In genomic region chr12:132610051-132610759, GRCh38 we compare ENCODE assay signal across 9 cellular contexts. TPM values are rescaled to one million over a fixed set of nuclear protein-coding genes. Genes with fewer than 3 reads are reported as not detected.
DNase-seq lines count a peak whose midpoint lies in the region; ATAC-seq and TF ChIP-seq lines count a peak whose summit lies in the region.
"Had no signal": no experiment of that assay in that cellular context is flagged by ENCODE, and none has a peak within 500 bp of the region (broad histone marks: within the 10 kb centered on the region; RNA-seq: fewer than 3 reads in every experiment).

LRCOL1 (minus strand) TSS chr12:132610582; CDS start chr12:132606251, 4,331 bp downstream.

- H3K9me3 Mint-ChIP-seq in WTC11 = peaks cover 12% of the 10 kb centered on the region
- H3K9me3 Mint-ChIP-seq in immature natural killer cell = no peaks in the 10 kb centered on the region

- intact Hi-C loops in stomach (cut with DNase I; ENCODE audit: low total_unique reads) = loop anchor here (5.0 kb wide), 1 partner anchor 193 kb away; no protein-coding TSS in a partner anchor

- peak within 1 kb of the TSS in 3 of 4 donors; percentile 5 to 14 (median 9) for H3K4me3 ChIP-seq in stomach

- H3K27ac ChIP-seq in stomach = no peak within 1 kb of the TSS
- H3K27ac ChIP-seq: transverse colon had no signal

- H3K4me1 ChIP-seq in stomach = peaks cover 0 to 16% (median 5%) of the 10 kb centered on the region in 4 donors

- DNase-seq in NOMO-1 treated with DMSO at 0.1 percent for 48 hours (lab: John Stamatoyannopoulos, UW; ENCODE audit: unreplicated experiment) (peak; percentile 23), NOMO-1 treated with dmso at 0.1 percent for 144 hours (lab: John Stamatoyannopoulos, UW; ENCODE audit: unreplicated experiment) (no peak), WTC11 (ENCODE audit: low spot score) (no peak), immature natural killer cell (no peak), stomach (no peak), GDM1 (lab: John Stamatoyannopoulos, UW) (no peak), NCI-H82 (lab: John Stamatoyannopoulos, UW) (no peak)
- DNase-seq: transverse colon had no signal

- H3K4me3 Mint-ChIP-seq in WTC11 (no peak within 1 kb of the TSS), immature natural killer cell (peak within 1 kb of the TSS in 4 of 5 donors; percentile 55 to 71 (median 66))

- peaks cover 3 to 80% (median 45%) of the 10 kb centered on the region in 3 donors for H3K27me3 ChIP-seq in stomach

- H3K27ac Mint-ChIP-seq in WTC11 = no peak within 1 kb of the TSS
- no peak within 1 kb of the TSS for H3K27ac Mint-ChIP-seq in immature natural killer cell

- TF ChIP-seq POLR2A in stomach (IDR thresholded peaks at IDR 0.05) = no peak

- H3K9me3 ChIP-seq in stomach = peaks cover 0 to 16% (median 7%) of the 10 kb centered on the region in 4 donors
- H3K9me3 ChIP-seq: transverse colon had no signal

- H3K4me1 Mint-ChIP-seq in WTC11 = no peaks in the 10 kb centered on the region
- H3K4me1 Mint-ChIP-seq in immature natural killer cell = peaks cover 5 to 7% of the 10 kb centered on the region in 2 donors

- POLR2A ChIA-PET in WTC11 (lab: Charles Lee) = interaction anchor here (1.4 kb wide), 1 partner anchor 44 kb away, joined by 3 read pairs; no protein-coding TSS in a partner anchor

- no peaks in the 10 kb centered on the region for H3K36me3 ChIP-seq in stomach
- H3K36me3 ChIP-seq: transverse colon had no signal

- CTCF ChIA-PET in WTC11 (lab: Charles Lee) = interaction anchor here (0.9 to 2.4 kb wide), 4 partner anchors 8 to 196 kb away, joined by 3 to 11 read pairs (median 6); partner anchors contain the start of gene P2RX2

- peaks cover 98% of the 10 kb centered on the region for H3K27me3 Mint-ChIP-seq in WTC11 (ENCODE audit: low read depth)
- peaks cover 14 to 29% (median 20%) of the 10 kb centered on the region in 3 donors for H3K27me3 Mint-ChIP-seq in immature natural killer cell (ENCODE audit: low read depth in 3 of 3)

- TF ChIP-seq CTCF in WTC11 (IDR thresholded peaks at IDR 0.05) = no peak
- no peak for TF ChIP-seq CTCF in stomach (IDR thresholded peaks at IDR 0.05)

- WGBS in stomach, 5 donors = 23 to 44% (median 35%) methylated on average over 29 to 35 of the region's 35 CpGs

- ATAC-seq in WTC11 (peak; percentile 23), HG02840 (IDR thresholded peaks at IDR 0.05; ENCODE audit: low FRiP score, unreplicated experiment) (no peak)

- H3K36me3 Mint-ChIP-seq in WTC11 = peaks cover 5% of the 10 kb centered on the region; the same call in 1 of the 2 replicates
- H3K36me3 Mint-ChIP-seq in immature natural killer cell = peaks cover 0 to 4% (median 2%) of the 10 kb centered on the region in 3 donors

- TF ChIP-seq EP300 in stomach (IDR thresholded peaks at IDR 0.05) = no peak

TF ChIP-seq in WTC11, 78 proteins besides CTCF, POLR2A, EP300 and RAD21 (continues in another document):
- TF ChIP-seq NFE2L1 (CRISPR knock-in tag; IDR thresholded peaks at IDR 0.05) = no peak
- TF ChIP-seq IRF1 (CRISPR knock-in tag; IDR thresholded peaks at IDR 0.05) = no peak
- no peak for TF ChIP-seq KAT7 (CRISPR knock-in tag; IDR thresholded peaks at IDR 0.05; ENCODE audit: borderline replicate concordance)
- no peak for TF ChIP-seq STAT6 (CRISPR knock-in tag; conservative IDR thresholded peaks at IDR 0.05; ENCODE audit: low read depth)
- TF ChIP-seq, protein P1, sequence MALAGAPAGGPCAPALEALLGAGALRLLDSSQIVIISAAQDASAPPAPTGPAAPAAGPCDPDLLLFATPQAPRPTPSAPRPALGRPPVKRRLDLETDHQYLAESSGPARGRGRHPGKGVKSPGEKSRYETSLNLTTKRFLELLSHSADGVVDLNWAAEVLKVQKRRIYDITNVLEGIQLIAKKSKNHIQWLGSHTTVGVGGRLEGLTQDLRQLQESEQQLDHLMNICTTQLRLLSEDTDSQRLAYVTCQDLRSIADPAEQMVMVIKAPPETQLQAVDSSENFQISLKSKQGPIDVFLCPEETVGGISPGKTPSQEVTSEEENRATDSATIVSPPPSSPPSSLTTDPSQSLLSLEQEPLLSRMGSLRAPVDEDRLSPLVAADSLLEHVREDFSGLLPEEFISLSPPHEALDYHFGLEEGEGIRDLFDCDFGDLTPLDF (CRISPR knock-in tag; IDR thresholded peaks at IDR 0.05) = no peak
- TF ChIP-seq, protein P2, sequence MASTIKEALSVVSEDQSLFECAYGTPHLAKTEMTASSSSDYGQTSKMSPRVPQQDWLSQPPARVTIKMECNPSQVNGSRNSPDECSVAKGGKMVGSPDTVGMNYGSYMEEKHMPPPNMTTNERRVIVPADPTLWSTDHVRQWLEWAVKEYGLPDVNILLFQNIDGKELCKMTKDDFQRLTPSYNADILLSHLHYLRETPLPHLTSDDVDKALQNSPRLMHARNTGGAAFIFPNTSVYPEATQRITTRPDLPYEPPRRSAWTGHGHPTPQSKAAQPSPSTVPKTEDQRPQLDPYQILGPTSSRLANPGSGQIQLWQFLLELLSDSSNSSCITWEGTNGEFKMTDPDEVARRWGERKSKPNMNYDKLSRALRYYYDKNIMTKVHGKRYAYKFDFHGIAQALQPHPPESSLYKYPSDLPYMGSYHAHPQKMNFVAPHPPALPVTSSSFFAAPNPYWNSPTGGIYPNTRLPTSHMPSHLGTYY (CRISPR knock-in tag; IDR thresholded peaks at IDR 0.05) = no peak
- TF ChIP-seq, protein P3, sequence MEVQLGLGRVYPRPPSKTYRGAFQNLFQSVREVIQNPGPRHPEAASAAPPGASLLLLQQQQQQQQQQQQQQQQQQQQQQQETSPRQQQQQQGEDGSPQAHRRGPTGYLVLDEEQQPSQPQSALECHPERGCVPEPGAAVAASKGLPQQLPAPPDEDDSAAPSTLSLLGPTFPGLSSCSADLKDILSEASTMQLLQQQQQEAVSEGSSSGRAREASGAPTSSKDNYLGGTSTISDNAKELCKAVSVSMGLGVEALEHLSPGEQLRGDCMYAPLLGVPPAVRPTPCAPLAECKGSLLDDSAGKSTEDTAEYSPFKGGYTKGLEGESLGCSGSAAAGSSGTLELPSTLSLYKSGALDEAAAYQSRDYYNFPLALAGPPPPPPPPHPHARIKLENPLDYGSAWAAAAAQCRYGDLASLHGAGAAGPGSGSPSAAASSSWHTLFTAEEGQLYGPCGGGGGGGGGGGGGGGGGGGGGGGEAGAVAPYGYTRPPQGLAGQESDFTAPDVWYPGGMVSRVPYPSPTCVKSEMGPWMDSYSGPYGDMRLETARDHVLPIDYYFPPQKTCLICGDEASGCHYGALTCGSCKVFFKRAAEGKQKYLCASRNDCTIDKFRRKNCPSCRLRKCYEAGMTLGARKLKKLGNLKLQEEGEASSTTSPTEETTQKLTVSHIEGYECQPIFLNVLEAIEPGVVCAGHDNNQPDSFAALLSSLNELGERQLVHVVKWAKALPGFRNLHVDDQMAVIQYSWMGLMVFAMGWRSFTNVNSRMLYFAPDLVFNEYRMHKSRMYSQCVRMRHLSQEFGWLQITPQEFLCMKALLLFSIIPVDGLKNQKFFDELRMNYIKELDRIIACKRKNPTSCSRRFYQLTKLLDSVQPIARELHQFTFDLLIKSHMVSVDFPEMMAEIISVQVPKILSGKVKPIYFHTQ (CRISPR knock-in tag; IDR thresholded peaks at IDR 0.05) = no peak
- no peak for TF ChIP-seq GABPB1 (CRISPR knock-in tag; IDR thresholded peaks at IDR 0.05)
- no peak for TF ChIP-seq HMGXB4 (CRISPR knock-in tag; IDR thresholded peaks at IDR 0.05)
- no peak for TF ChIP-seq CDX4 (CRISPR knock-in tag; IDR thresholded peaks at IDR 0.05; ENCODE audit: borderline replicate concordance)

RNA-seq across cellular contexts. Expression of gene LRCOL1, which starts in this region (rescaled TPM):
- 0.24 TPM in 1 of 3 replicates, not detected in the others for total RNA-seq in WTC11 (2021)
- polyA plus RNA-seq in immature natural killer cell = not detected
- not detected for total RNA-seq in stomach
- under 1 TPM in 1 of 3 donors, not detected in 2; 0.60 TPM for polyA plus RNA-seq in stomach
- total RNA-seq: transverse colon had no signal

Comparison
In these comparisons a context has a peak if more than half of its experiments do, and no peak if none do; other contexts are left out.
1. Peak in ATAC-seq in WTC11; RNA of the gene not detected or under 1 TPM.